8 cellular contexts compared by ENCODE assay signal in the genomic region with DNA sequence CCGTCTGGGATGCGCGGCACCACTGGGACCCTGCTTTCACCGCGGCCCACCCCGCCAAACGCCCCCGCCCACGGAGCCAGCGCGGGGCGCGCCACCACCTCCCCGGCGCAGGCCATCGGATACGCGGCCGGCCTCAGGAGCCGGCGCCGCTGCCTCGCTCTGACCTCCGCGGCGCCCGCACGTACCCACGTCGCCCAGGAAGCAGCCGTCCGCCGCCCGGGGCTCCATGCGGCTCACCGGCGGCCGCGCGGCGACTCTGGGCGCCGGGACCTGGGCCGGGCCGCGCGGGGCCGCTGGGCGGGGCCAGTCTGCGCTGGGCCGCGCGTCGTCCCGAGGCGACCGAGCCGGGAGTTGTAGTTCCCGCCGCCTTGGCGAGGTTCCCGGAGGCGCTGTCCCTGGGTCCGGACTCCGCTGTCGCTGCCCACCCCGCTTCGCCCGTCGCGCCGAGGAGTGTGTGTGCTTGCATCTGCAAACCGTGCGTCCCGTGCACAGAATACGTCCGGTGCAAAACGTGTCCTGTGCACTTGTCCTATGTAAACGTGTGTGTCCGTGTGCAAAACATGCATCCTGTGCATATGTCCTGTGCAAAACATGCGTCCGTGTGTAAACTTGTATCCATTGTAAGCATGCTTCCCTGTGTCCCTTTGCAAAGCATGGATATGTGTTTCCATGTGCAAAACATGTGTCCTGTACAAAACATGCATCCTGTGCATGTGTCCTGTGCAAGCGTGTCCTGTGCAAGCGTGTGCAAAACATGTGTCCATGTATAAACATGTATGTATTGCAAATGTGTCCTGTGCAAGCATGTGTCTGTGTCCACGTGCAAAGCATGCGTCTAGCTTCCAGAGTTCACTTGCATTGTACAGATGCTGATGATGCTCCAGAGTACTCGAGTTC. TPM values are rescaled to one million over a fixed set of nuclear protein-coding genes. Genes with fewer than 3 reads are reported as not detected.
A peak's percentile ranks its signal among the peaks of the same experiment; 100 is the strongest.
DNase-seq lines count a peak whose midpoint lies in the region; ATAC-seq and TF ChIP-seq lines count a peak whose summit lies in the region.

Gene ASB13, minus strand, starts transcription at position 272 of the 897 bp plus-strand sequence. Its CDS starts 44 bp downstream, at position 228.

- ATAC-seq in GM21447 (IDR thresholded peaks at IDR 0.05; ENCODE audit: unreplicated experiment) (peak; percentile 75), right lobe of liver (peak; percentile 82 to 93 (median 88))

- intact Hi-C loops in right lobe of liver (cut with DNase I), result no loop called here

- no peaks in the 10 kb centered on the region for H3K9me3 ChIP-seq in CD8-positive, alpha-beta memory T cell (ENCODE audit: low read length)
- no peaks in the 10 kb centered on the region for H3K9me3 ChIP-seq in duodenal mucosa (ENCODE audit: control insufficient read depth in 1 of 2, low read length in 2 of 2)
- H3K9me3 ChIP-seq in right lobe of liver, result no peaks in the 10 kb centered on the region

- H3K4me3 Mint-ChIP-seq in CD8-positive, alpha-beta memory T cell, result peak within 1 kb of the TSS; percentile 90 to 96 (median 93)

- POLR2A ChIA-PET in CD8-positive, alpha-beta memory T cell (lab: Charles Lee), result no interaction called here

- peak within 1 kb of the TSS; percentile 31 for H3K27ac ChIP-seq in CD8-positive, alpha-beta memory T cell (ENCODE audit: low read depth, low read length)
- H3K27ac ChIP-seq in duodenal mucosa (ENCODE audit: low read depth, low read length) (peak within 1 kb of the TSS; percentile 74), right lobe of liver (peak within 1 kb of the TSS; percentile 83 to 92 (median 83))

- DNase-seq in CD8-positive, alpha-beta memory T cell, result peak in 3 of 5 donors; percentile 17 to 26 (median 18)
- DNase-seq in LNCaP clone FGC (ENCODE audit: low read depth) (peak; percentile 13), right lobe of liver (peak; percentile 85 to 93 (median 89)), NK-92 (lab: John Stamatoyannopoulos, UW; ENCODE audit: unreplicated experiment) (no peak)
- DNase-seq in stimulated activated CD4-positive, alpha-beta T cell treated with anti-CD3 and anti-CD28 coated beads, Interleukin-2, amount 100 ng/mL, for 24 hours, result peak; percentile 46 to 65

- peaks cover 0 to 3% (median 0%) of the 10 kb centered on the region in 3 donors for H3K36me3 Mint-ChIP-seq in CD8-positive, alpha-beta memory T cell

- WGBS in right lobe of liver (ENCODE audit: insufficient coverage, low coverage, low lambda C conversion rate, missing lambda C conversion rate), result 11% methylated on average over 22 of the region's 87 CpGs

- peak within 1 kb of the TSS; percentile 60 to 84 for H3K9ac ChIP-seq in duodenal mucosa (ENCODE audit: low read depth in 1 of 2, low read length in 2 of 2)

- peak within 1 kb of the TSS in 5 of 8 donors; percentile 55 to 87 (median 68) for H3K27ac Mint-ChIP-seq in CD8-positive, alpha-beta memory T cell

- H3K4me3 ChIP-seq in CD8-positive, alpha-beta memory T cell (ENCODE audit: low read length), result peak within 1 kb of the TSS; percentile 73
- H3K4me3 ChIP-seq in LNCaP clone FGC (ENCODE audit: low read depth, low read length) (peak within 1 kb of the TSS; percentile 82), WI38 (ENCODE audit: low read depth, low read length) (peak within 1 kb of the TSS; percentile 76), duodenal mucosa (ENCODE audit: low read depth in 1 of 2, low read length in 2 of 2) (peak within 1 kb of the TSS; percentile 87 to 99), right lobe of liver (peak within 1 kb of the TSS; percentile 93 to 97 (median 96))

- peaks cover 13 to 24% (median 23%) of the 10 kb centered on the region in 3 donors for H3K4me1 Mint-ChIP-seq in CD8-positive, alpha-beta memory T cell

- TF ChIP-seq CTCF in LNCaP clone FGC (IDR thresholded peaks at IDR 0.05; ENCODE audit: control insufficient read depth, extremely low read depth, insufficient read depth), result no peak
- no peak for TF ChIP-seq CTCF in WI38 (IDR thresholded peaks at IDR 0.05; ENCODE audit: low read depth, low read length)
- TF ChIP-seq CTCF in right lobe of liver (IDR thresholded peaks at IDR 0.05), result no peak

- peaks cover 17% of the 10 kb centered on the region for H3K4me1 ChIP-seq in CD8-positive, alpha-beta memory T cell (ENCODE audit: insufficient read depth, low read length)
- H3K4me1 ChIP-seq in duodenal mucosa (ENCODE audit: control insufficient read depth in 1 of 2, insufficient read depth in 2 of 2, low read length in 2 of 2) (peaks cover 14 to 18% of the 10 kb centered on the region in 2 donors), right lobe of liver (peaks cover 0 to 38% (median 17%) of the 10 kb centered on the region in 4 donors)

- no peaks in the 10 kb centered on the region for H3K36me3 ChIP-seq in CD8-positive, alpha-beta memory T cell (ENCODE audit: insufficient read depth, low read length)
- H3K36me3 ChIP-seq in duodenal mucosa (ENCODE audit: control insufficient read depth in 1 of 2, insufficient read depth in 2 of 2, low read length in 2 of 2), result no peaks in the 10 kb centered on the region
- no peaks in the 10 kb centered on the region for H3K36me3 ChIP-seq in right lobe of liver

- H3K27me3 ChIP-seq in CD8-positive, alpha-beta memory T cell (ENCODE audit: insufficient read depth, low read length, poor library complexity, severe bottlenecking), result no peaks in the 10 kb centered on the region
- H3K27me3 ChIP-seq in duodenal mucosa (ENCODE audit: control insufficient read depth in 1 of 2, insufficient read depth in 2 of 2, low read length in 2 of 2) (no peaks in the 10 kb centered on the region), right lobe of liver (no peaks in the 10 kb centered on the region)

- H3K27me3 Mint-ChIP-seq in CD8-positive, alpha-beta memory T cell, result peaks cover 4 to 13% of the 10 kb centered on the region in 2 donors

- H3K9me3 Mint-ChIP-seq in CD8-positive, alpha-beta memory T cell, result no peaks in the 10 kb centered on the region

- TF ChIP-seq POLR2A in right lobe of liver (IDR thresholded peaks at IDR 0.05), result peak; percentile 87

- CTCF ChIA-PET in CD8-positive, alpha-beta memory T cell (lab: Charles Lee), result no interaction called here

RNA-seq across cellular contexts. Expression of gene ASB13, which starts in this region (rescaled TPM):
- 1 to 10 TPM; 6.8 to 7.5 TPM for total RNA-seq in CD8-positive, alpha-beta memory T cell
- polyA plus RNA-seq in CD8-positive, alpha-beta memory T cell, result 8.7 TPM
- total RNA-seq in right lobe of liver, result 100 to 1,000 TPM in 1 of 6 experiments, 10 to 100 TPM in 5; 19.7 to 117 (median 64.7) TPM

Comparison
In these comparisons a context has a peak if more than half of its experiments do, and no peak if none do; other contexts are left out.
1. H3K27ac ChIP-seq: peak in every context shown above with its lines; median percentile 83 in right lobe of liver; 74 in duodenal mucosa; 31 in CD8-positive, alpha-beta memory T cell.